Comparison of ENCODE assay signal across 1 cellular context in the genomic region with DNA sequence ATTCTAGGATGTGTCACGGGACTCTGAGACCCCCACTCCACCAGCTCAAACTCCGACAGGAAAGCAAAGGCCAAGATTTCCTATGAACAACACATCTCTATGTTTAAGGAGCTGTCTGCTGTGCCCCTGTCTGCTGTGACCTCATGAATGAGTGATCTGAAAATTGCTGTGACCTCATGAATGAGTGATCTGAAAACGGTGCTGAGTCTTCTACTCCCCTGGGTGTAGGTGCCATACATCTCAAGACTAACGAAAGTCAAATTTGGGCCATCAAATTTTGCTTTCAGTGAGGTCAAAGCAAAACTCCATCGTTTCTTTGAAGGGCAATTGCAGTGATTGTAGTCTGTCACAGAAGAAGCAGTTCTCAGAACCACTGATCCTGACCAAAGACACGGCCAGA.
TF ChIP-seq lines count a peak whose summit lies in the region.

No MANE protein-coding gene starts in this region.

TF ChIP-seq in GM12878, 131 proteins besides CTCF, POLR2A, EP300 and RAD21:
- no peak for TF ChIP-seq YY1 (IDR thresholded peaks at IDR 0.05; ENCODE audit: low read depth, low read length)
- 0 out of 2 replicates have a peak, but pooled peaks have one; percentile 21 for TF ChIP-seq CREM (IDR thresholded peaks at IDR 0.05; ENCODE audit: low read depth)
- TF ChIP-seq ZBED1 (IDR thresholded peaks at IDR 0.05; ENCODE audit: borderline replicate concordance), result no peak
- TF ChIP-seq POLR2AphosphoS2 (IDR thresholded peaks at IDR 0.05; ENCODE audit: low read depth, low read length), result no peak
- no peak for TF ChIP-seq TBL1XR1 (IDR thresholded peaks at IDR 0.05; ENCODE audit: low read depth, low read length)
- TF ChIP-seq JUNB (IDR thresholded peaks at IDR 0.05), result peak; percentile 47
- no peak for TF ChIP-seq ETV6 (conservative IDR thresholded peaks at IDR 0.05 in 1 of 2, IDR thresholded peaks at IDR 0.05 in 1 of 2; ENCODE audit: borderline replicate concordance in 1 of 2, low read depth in 1 of 2)
- no peak for TF ChIP-seq CHD2 (IDR thresholded peaks at IDR 0.05; ENCODE audit: borderline replicate concordance, low read depth, low read length)
- TF ChIP-seq, protein P1, sequence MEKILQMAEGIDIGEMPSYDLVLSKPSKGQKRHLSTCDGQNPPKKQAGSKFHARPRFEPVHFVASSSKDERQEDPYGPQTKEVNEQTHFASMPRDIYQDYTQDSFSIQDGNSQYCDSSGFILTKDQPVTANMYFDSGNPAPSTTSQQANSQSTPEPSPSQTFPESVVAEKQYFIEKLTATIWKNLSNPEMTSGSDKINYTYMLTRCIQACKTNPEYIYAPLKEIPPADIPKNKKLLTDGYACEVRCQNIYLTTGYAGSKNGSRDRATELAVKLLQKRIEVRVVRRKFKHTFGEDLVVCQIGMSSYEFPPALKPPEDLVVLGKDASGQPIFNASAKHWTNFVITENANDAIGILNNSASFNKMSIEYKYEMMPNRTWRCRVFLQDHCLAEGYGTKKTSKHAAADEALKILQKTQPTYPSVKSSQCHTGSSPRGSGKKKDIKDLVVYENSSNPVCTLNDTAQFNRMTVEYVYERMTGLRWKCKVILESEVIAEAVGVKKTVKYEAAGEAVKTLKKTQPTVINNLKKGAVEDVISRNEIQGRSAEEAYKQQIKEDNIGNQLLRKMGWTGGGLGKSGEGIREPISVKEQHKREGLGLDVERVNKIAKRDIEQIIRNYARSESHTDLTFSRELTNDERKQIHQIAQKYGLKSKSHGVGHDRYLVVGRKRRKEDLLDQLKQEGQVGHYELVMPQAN (conservative IDR thresholded peaks at IDR 0.05), result no peak
- TF ChIP-seq ZNF24 (IDR thresholded peaks at IDR 0.05), result peak; percentile 67
- TF ChIP-seq, protein P2, sequence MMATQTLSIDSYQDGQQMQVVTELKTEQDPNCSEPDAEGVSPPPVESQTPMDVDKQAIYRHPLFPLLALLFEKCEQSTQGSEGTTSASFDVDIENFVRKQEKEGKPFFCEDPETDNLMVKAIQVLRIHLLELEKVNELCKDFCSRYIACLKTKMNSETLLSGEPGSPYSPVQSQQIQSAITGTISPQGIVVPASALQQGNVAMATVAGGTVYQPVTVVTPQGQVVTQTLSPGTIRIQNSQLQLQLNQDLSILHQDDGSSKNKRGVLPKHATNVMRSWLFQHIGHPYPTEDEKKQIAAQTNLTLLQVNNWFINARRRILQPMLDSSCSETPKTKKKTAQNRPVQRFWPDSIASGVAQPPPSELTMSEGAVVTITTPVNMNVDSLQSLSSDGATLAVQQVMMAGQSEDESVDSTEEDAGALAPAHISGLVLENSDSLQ (IDR thresholded peaks at IDR 0.05), result no peak
- peak; percentile 52; the same call in 1 of the 2 replicates for TF ChIP-seq CREB1 (IDR thresholded peaks at IDR 0.05; ENCODE audit: low read depth)
